Comparison of ENCODE assay signal across 17 cellular contexts in genomic region chr10:32114500-32114899, GRCh38. TPM values are rescaled to one million over a fixed set of nuclear protein-coding genes. Genes with fewer than 3 reads are reported as not detected.
DNase-seq lines count a peak whose midpoint lies in the region; ATAC-seq and TF ChIP-seq lines count a peak whose summit lies in the region.
"Had no signal": no experiment of that assay in that cellular context is flagged by ENCODE, and none has a peak within 500 bp of the region (broad histone marks: within the 10 kb centered on the region; RNA-seq: fewer than 3 reads in every experiment).

No MANE protein-coding gene starts in this region.

- H3K27ac ChIP-seq in C4-2B (peak overlapping the region; percentile 19; the same call in 1 of the 2 replicates), prostate gland (no peak overlapping the region)
- H3K27ac ChIP-seq: 22Rv1, A549, GM23248 had no signal

- peak; percentile 10 for DNase-seq in DMS53 (lab: John Stamatoyannopoulos, UW)
- DNase-seq in DMS53 treated with DMSO at 0.1 percent for 48 hours (lab: John Stamatoyannopoulos, UW; ENCODE audit: unreplicated experiment), result no peak
- peak; percentile 9 for DNase-seq in dedifferentiated amniotic fluid mesenchymal stem cell (ENCODE audit: extremely low spot score)
- DNase-seq in prostate gland (ENCODE audit: low spot score), result peak; percentile 36
- DNase-seq in NCI-H69 (lab: John Stamatoyannopoulos, UW), result no peak
- no peak for DNase-seq in Right ventricle myocardium inferior (ENCODE audit: missing footprints)
- DNase-seq: AML-193; CD4-positive, alpha-beta memory T cell; DMS153; DND-41; EL; GM23248 had no signal

- H3K4me3 ChIP-seq in prostate gland, result no peak overlapping the region
- H3K4me3 ChIP-seq: A549, GM12878, GM23248, HAP-1 had no signal

- H3K4me1 ChIP-seq in prostate gland (replicated peaks), result no peaks in the 10 kb centered on the region
- H3K4me1 ChIP-seq: HAP-1 had no signal

- no peaks in the 10 kb centered on the region for H3K9me3 ChIP-seq in prostate gland
- H3K9me3 ChIP-seq: A549, HAP-1 had no signal

- H3K27me3 ChIP-seq in prostate gland (replicated peaks; ENCODE audit: insufficient read depth), result no peaks in the 10 kb centered on the region

- WGBS in prostate gland, result 52% methylated on average over 1 of the region's 1 CpG

- H3K36me3 ChIP-seq in prostate gland, result no peaks in the 10 kb centered on the region
- H3K36me3 ChIP-seq: HAP-1 had no signal

- no peak for TF ChIP-seq CTCF in C4-2B (conservative IDR thresholded peaks at IDR 0.05)
- TF ChIP-seq CTCF in prostate gland (IDR thresholded peaks at IDR 0.05), result no peak

- ATAC-seq in Right ventricle myocardium inferior, result no peak
- ATAC-seq: A549, GM12878 had no signal

- TF ChIP-seq POLR2A in prostate gland (IDR thresholded peaks at IDR 0.05), result no peak

- intact Hi-C loops in prostate gland (cut with DNase I), result no loop called here
- intact Hi-C loops in Right ventricle myocardium inferior (cut with DNase I), result no loop called here

RNA-seq across cellular contexts. Expression of gene KIF5B, which starts 58.3 kb away (rescaled TPM):
- total RNA-seq in prostate gland (100 to 1,000 TPM in 1 of 2 donors, 10 to 100 TPM in 1; 98.2 to 102 TPM), Right ventricle myocardium inferior (138 TPM)

Comparison
In these comparisons a context has a peak if more than half of its experiments do, and no peak if none do; other contexts are left out.
1. DNase-seq: peak in DMS53 (single experiment), dedifferentiated amniotic fluid mesenchymal stem cell (single experiment) and prostate gland (single experiment); none in DMS53 treated with DMSO at 0.1 percent for 48 hours (single experiment), NCI-H69 (single experiment) and Right ventricle myocardium inferior (single experiment).